Comparison of ENCODE assay signal across 1 cellular context in the genomic region with DNA sequence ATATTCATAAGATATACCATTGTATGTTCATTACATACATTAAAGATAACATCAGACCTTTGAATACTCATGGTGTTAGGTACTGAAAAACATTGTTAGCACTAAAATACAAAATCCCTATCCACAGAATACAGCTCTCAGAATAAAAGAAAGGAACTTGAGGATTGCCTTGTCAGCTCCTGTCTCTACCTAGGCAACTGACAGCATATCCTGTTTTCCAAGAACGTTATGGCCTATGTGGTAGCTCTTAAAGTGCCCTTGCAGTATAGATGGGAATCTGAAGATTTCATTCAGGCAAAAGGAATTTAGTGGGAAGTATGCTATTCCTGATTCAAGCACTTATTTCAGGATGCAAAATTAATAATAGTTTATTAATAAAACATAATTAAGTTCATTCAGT.
TF ChIP-seq lines count a peak whose summit lies in the region.

No MANE protein-coding gene starts in this region.

TF ChIP-seq in liver, 16 proteins besides CTCF, POLR2A, EP300 and RAD21 (continued from another document):
- TF ChIP-seq, protein P1, sequence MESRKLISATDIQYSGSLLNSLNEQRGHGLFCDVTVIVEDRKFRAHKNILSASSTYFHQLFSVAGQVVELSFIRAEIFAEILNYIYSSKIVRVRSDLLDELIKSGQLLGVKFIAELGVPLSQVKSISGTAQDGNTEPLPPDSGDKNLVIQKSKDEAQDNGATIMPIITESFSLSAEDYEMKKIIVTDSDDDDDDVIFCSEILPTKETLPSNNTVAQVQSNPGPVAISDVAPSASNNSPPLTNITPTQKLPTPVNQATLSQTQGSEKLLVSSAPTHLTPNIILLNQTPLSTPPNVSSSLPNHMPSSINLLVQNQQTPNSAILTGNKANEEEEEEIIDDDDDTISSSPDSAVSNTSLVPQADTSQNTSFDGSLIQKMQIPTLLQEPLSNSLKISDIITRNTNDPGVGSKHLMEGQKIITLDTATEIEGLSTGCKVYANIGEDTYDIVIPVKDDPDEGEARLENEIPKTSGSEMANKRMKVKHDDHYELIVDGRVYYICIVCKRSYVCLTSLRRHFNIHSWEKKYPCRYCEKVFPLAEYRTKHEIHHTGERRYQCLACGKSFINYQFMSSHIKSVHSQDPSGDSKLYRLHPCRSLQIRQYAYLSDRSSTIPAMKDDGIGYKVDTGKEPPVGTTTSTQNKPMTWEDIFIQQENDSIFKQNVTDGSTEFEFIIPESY (IDR thresholded peaks at IDR 0.05): no peak
- no peak for TF ChIP-seq JUND (IDR thresholded peaks at IDR 0.05)
- TF ChIP-seq HNF4G (IDR thresholded peaks at IDR 0.05): no peak
- no peak for TF ChIP-seq FOXA1 (IDR thresholded peaks at IDR 0.05)
- TF ChIP-seq EGR1 (IDR thresholded peaks at IDR 0.05; ENCODE audit: low read depth in 2 of 2): no peak
